20 cellular contexts compared by ENCODE assay signal in the genomic region with DNA sequence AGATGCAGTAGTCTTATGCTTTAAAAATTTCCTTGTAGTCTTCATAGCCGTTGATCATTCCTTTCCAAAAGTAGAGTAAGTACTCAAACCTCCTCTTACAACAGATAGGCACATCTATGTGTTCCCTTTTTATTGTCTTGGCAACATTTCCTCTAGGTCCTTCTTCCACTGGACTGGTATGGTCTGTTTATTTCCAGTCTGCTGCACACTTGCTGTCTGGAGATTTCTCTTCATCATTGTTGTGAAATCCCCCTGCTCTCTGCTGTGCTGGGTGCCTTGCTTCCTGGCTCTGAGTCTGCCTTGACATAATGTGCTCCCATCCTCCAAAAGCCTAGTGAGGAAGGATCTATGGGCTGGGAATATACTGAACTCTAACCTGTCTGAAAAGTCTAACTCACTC.
"Had no signal": no experiment of that assay in that cellular context is flagged by ENCODE, and none has a peak within 500 bp of the region (broad histone marks: within the 10 kb centered on the region; RNA-seq: fewer than 3 reads in every experiment).

No MANE protein-coding gene starts in this region.

- DNase-seq: activated CD4-positive, alpha-beta T cell treated with anti-CD3 and anti-CD28 coated beads for 4 hours; activated CD4-positive, alpha-beta T cell treated with anti-CD3 and anti-CD28 coated beads, Interleukin-2, amount 50 U/mL, for 48 hours; activated CD8-positive, alpha-beta memory T cell treated with anti-CD3 and anti-CD28 coated beads for 24 hours; activated effector memory CD4-positive, alpha-beta T cell treated with Interleukin-2 at 50 U/mL for 16 hours; activated naive CD4-positive, alpha-beta T cell treated with Interleukin-2 at 50 U/mL for 16 hours; anterior cingulate cortex; endodermal cell; foreskin keratinocyte; heart right ventricle; left colon; mammary epithelial cell; pancreas; right cardiac atrium; stimulated activated CD4-positive, alpha-beta T cell treated with anti-CD3 and anti-CD28 coated beads, Interleukin-15, amount 100 ng/mL, for 24 hours; stimulated activated naive CD4-positive, alpha-beta T cell; tibial artery; upper lobe of right lung had no signal

- H3K4me3 ChIP-seq: esophagus muscularis mucosa, heart right ventricle, pancreas, prostate gland, suprapubic skin, tibial artery, upper lobe of right lung had no signal
